ENCODE assay signal across 36 cellular contexts in genomic region chr1:112309499-112309898, GRCh38.
"Had no signal": no experiment of that assay in that cellular context is flagged by ENCODE, and none has a peak within 500 bp of the region (broad histone marks: within the 10 kb centered on the region; RNA-seq: fewer than 3 reads in every experiment).

No MANE protein-coding gene starts in this region.

- H3K36me3 ChIP-seq: brain microvascular endothelial cell, WERI-Rb-1 had no signal

- H3K4me3 ChIP-seq: PC-9 had no signal

- DNase-seq: activated CD4-positive, alpha-beta memory T cell treated with anti-CD3 and anti-CD28 coated beads, Interleukin-2, amount 10 ng/mL, durations not matched to agents 7 days and 5 days; activated CD4-positive, alpha-beta T cell treated with anti-CD3 and anti-CD28 coated beads for 1 hour; activated CD4-positive, alpha-beta T cell treated with anti-CD3 and anti-CD28 coated beads for 48 hours; activated CD4-positive, CD25-positive, alpha-beta regulatory T cell; activated CD8-positive, alpha-beta memory T cell treated with anti-CD3 and anti-CD28 coated beads for 24 hours; activated CD8-positive, alpha-beta memory T cell treated with anti-CD3 and anti-CD28 coated beads, Interleukin-2, amount 10 ng/mL, durations not matched to agents 7 days and 5 days; activated CD8-positive, alpha-beta memory T cell treated with anti-CD3 and anti-CD28 coated beads, Interleukin-2, amount 50 U/mL, for 48 hours; activated effector memory CD4-positive, alpha-beta T cell treated with Interleukin-2 at 50 U/mL for 16 hours; activated naive CD4-positive, alpha-beta T cell treated with anti-CD3 and anti-CD28 coated beads, Interleukin-2, amount 10 ng/mL, durations not matched to agents 7 days and 5 days; activated naive CD8-positive, alpha-beta T cell treated with anti-CD3 and anti-CD28 coated beads, Interleukin-2, amount 50 U/mL, for 24 hours; activated T-cell treated with anti-CD3 and anti-CD28 coated beads, Interleukin-2, amount 50 U/mL, for 48 hours; aorta; brain microvascular endothelial cell; central memory CD4-positive, alpha-beta T cell; Kasumi-1; KG1; MM.1S; MV-4-11; NCI-H1092 treated with DMSO at 0.1 percent for 48 hours; NCI-H1436; NCI-H1694; NCI-H1930; NCI-H2081 treated with DMSO at 0.1 percent for 48 hours; NCI-H226; NCI-H446 treated with DMSO at 0.1 percent for 48 hours; NCI-H69; NK-92 treated with Interleukin-12 subunit alpha and Interleukin-12 subunit beta, amount 100 ng/mL, for 24 hours; PC-9; SIG-M5; SW 1271; T-helper 1 cell; T-helper 2 cell; T-helper 9 cell had no signal

- H3K27ac ChIP-seq: brain microvascular endothelial cell, PC-9, RWPE1, WERI-Rb-1 had no signal

- ATAC-seq: activated CD8-positive, alpha-beta memory T cell treated with anti-CD3 and anti-CD28 coated beads, Interleukin-2, amount 10 ng/mL, durations not matched to agents 7 days and 5 days; activated naive CD8-positive, alpha-beta T cell treated with anti-CD3 and anti-CD28 coated beads, Interleukin-2, amount 50 U/mL, for 24 hours; Right ventricle myocardium inferior had no signal
